2 cellular contexts compared by ENCODE assay signal in the genomic region with DNA sequence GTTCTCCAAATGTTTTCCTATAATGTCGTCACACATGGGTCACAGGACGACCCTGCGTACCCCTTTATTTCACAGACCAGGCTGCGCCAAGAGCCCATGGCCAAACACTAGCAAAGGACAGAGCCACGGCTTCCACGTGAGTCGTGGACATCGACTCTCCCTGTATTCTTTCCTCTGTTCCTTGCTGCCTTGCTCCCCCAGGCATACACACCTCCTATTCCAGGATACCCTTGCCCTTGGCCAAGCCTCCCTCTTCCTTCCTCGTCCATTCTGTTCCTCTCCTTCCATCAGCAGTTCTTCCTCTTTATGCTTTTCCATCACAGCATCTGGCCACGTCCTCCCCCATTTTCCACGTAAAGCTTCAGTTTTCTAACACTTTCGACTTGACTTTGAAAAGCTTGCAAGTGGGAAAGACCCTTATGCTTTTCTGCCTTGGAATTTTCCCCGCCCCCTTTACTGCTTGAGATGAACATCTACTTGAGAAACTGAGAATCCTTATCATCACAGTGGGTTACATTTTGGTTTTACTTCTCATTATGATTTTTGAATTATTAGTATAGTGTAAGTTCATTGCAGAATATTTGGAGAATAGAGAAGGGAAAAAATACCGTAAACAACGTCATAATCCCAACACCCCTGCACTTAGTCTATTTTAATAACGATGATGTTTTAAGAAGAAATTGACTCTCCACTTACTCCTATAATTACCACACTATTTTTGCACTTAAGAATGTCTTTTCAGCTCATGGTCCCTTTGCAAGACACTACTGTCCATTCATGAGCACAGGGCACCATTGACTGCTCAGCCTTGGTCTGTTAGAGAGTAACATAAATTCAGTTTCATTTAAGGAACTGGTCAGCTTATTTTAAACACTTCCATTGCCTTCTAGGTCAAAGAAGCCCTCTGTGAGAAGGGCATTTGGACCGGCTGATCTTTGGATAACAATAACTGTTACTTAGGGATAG.
TF ChIP-seq lines count a peak whose summit lies in the region.

No MANE protein-coding gene starts in this region.

TF ChIP-seq in GM23338, 12 proteins besides CTCF, POLR2A, EP300 and RAD21 (continues in another document):
- no peak for TF ChIP-seq POLR2AphosphoS5 (IDR thresholded peaks at IDR 0.05; ENCODE audit: low read depth)
- TF ChIP-seq CREB1 (CRISPR knock-in tag; IDR thresholded peaks at IDR 0.05; ENCODE audit: low read depth), result no peak
- TF ChIP-seq, protein P1, sequence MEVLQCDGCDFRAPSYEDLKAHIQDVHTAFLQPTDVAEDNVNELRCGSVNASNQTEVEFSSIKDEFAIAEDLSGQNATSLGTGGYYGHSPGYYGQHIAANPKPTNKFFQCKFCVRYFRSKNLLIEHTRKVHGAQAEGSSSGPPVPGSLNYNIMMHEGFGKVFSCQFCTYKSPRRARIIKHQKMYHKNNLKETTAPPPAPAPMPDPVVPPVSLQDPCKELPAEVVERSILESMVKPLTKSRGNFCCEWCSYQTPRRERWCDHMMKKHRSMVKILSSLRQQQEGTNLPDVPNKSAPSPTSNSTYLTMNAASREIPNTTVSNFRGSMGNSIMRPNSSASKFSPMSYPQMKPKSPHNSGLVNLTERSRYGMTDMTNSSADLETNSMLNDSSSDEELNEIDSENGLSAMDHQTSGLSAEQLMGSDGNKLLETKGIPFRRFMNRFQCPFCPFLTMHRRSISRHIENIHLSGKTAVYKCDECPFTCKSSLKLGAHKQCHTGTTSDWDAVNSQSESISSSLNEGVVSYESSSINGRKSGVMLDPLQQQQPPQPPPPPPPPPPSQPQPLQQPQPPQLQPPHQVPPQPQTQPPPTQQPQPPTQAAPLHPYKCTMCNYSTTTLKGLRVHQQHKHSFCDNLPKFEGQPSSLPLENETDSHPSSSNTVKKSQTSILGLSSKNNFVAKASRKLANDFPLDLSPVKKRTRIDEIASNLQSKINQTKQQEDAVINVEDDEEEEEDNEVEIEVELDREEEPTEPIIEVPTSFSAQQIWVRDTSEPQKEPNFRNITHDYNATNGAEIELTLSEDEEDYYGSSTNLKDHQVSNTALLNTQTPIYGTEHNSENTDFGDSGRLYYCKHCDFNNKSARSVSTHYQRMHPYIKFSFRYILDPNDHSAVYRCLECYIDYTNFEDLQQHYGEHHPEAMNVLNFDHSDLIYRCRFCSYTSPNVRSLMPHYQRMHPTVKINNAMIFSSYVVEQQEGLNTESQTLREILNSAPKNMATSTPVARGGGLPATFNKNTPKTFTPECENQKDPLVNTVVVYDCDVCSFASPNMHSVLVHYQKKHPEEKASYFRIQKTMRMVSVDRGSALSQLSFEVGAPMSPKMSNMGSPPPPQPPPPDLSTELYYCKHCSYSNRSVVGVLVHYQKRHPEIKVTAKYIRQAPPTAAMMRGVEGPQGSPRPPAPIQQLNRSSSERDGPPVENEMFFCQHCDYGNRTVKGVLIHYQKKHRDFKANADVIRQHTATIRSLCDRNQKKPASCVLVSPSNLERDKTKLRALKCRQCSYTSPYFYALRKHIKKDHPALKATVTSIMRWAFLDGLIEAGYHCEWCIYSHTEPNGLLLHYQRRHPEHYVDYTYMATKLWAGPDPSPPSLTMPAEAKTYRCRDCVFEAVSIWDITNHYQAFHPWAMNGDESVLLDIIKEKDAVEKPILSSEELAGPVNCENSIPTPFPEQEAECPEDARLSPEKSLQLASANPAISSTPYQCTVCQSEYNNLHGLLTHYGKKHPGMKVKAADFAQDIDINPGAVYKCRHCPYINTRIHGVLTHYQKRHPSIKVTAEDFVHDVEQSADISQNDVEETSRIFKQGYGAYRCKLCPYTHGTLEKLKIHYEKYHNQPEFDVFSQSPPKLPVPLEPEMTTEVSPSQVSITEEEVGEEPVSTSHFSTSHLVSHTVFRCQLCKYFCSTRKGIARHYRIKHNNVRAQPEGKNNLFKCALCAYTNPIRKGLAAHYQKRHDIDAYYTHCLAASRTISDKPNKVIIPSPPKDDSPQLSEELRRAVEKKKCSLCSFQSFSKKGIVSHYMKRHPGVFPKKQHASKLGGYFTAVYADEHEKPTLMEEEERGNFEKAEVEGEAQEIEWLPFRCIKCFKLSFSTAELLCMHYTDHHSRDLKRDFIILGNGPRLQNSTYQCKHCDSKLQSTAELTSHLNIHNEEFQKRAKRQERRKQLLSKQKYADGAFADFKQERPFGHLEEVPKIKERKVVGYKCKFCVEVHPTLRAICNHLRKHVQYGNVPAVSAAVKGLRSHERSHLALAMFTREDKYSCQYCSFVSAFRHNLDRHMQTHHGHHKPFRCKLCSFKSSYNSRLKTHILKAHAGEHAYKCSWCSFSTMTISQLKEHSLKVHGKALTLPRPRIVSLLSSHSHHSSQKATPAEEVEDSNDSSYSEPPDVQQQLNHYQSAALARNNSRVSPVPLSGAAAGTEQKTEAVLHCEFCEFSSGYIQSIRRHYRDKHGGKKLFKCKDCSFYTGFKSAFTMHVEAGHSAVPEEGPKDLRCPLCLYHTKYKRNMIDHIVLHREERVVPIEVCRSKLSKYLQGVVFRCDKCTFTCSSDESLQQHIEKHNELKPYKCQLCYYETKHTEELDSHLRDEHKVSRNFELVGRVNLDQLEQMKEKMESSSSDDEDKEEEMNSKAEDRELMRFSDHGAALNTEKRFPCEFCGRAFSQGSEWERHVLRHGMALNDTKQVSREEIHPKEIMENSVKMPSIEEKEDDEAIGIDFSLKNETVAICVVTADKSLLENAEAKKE (CRISPR knock-in tag; IDR thresholded peaks at IDR 0.05), result no peak
- no peak for TF ChIP-seq JUNB (IDR thresholded peaks at IDR 0.05; ENCODE audit: unreplicated experiment)
- TF ChIP-seq ZNF331 (CRISPR knock-in tag; IDR thresholded peaks at IDR 0.05; ENCODE audit: low read depth), result no peak
- no peak for TF ChIP-seq ZNF114 (CRISPR knock-in tag; IDR thresholded peaks at IDR 0.05)
- TF ChIP-seq NANOG (IDR thresholded peaks at IDR 0.05; ENCODE audit: borderline replicate concordance), result no peak
- no peak for TF ChIP-seq EZH2 (IDR thresholded peaks at IDR 0.05; ENCODE audit: low read depth, unreplicated experiment)
- TF ChIP-seq, protein P2, sequence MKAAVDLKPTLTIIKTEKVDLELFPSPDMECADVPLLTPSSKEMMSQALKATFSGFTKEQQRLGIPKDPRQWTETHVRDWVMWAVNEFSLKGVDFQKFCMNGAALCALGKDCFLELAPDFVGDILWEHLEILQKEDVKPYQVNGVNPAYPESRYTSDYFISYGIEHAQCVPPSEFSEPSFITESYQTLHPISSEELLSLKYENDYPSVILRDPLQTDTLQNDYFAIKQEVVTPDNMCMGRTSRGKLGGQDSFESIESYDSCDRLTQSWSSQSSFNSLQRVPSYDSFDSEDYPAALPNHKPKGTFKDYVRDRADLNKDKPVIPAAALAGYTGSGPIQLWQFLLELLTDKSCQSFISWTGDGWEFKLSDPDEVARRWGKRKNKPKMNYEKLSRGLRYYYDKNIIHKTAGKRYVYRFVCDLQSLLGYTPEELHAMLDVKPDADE (IDR thresholded peaks at IDR 0.05), result no peak

TF ChIP-seq in GM12878, 131 proteins besides CTCF, POLR2A, EP300 and RAD21 (continues in another document):
- 0 out of 2 replicates have a peak, but pooled peaks have one; percentile 13 for TF ChIP-seq YBX1 (IDR thresholded peaks at IDR 0.05)
- 0 out of 2 replicates have a peak, but pooled peaks have one; percentile 51 for TF ChIP-seq GATAD2B (conservative IDR thresholded peaks at IDR 0.05; ENCODE audit: low read depth)
- TF ChIP-seq JUND (IDR thresholded peaks at IDR 0.05; ENCODE audit: low read depth, low read length), result no peak
- TF ChIP-seq SRF (IDR thresholded peaks at IDR 0.05; ENCODE audit: low read depth in 2 of 2, low read length in 2 of 2), result no peak
- TF ChIP-seq NFXL1 (IDR thresholded peaks at IDR 0.05; ENCODE audit: borderline replicate concordance), result no peak
- TF ChIP-seq, protein P3, sequence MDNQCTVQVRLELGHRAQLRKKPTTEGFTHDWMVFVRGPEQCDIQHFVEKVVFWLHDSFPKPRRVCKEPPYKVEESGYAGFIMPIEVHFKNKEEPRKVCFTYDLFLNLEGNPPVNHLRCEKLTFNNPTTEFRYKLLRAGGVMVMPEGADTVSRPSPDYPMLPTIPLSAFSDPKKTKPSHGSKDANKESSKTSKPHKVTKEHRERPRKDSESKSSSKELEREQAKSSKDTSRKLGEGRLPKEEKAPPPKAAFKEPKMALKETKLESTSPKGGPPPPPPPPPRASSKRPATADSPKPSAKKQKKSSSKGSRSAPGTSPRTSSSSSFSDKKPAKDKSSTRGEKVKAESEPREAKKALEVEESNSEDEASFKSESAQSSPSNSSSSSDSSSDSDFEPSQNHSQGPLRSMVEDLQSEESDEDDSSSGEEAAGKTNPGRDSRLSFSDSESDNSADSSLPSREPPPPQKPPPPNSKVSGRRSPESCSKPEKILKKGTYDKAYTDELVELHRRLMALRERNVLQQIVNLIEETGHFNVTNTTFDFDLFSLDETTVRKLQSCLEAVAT (IDR thresholded peaks at IDR 0.05), result peak; percentile 98
- TF ChIP-seq, protein P4, sequence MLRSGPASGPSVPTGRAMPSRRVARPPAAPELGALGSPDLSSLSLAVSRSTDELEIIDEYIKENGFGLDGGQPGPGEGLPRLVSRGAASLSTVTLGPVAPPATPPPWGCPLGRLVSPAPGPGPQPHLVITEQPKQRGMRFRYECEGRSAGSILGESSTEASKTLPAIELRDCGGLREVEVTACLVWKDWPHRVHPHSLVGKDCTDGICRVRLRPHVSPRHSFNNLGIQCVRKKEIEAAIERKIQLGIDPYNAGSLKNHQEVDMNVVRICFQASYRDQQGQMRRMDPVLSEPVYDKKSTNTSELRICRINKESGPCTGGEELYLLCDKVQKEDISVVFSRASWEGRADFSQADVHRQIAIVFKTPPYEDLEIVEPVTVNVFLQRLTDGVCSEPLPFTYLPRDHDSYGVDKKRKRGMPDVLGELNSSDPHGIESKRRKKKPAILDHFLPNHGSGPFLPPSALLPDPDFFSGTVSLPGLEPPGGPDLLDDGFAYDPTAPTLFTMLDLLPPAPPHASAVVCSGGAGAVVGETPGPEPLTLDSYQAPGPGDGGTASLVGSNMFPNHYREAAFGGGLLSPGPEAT (IDR thresholded peaks at IDR 0.05; ENCODE audit: low read depth), result peak; percentile 82
- peak; percentile 84 for TF ChIP-seq IKZF1 (conservative IDR thresholded peaks at IDR 0.05)
- TF ChIP-seq NBN (IDR thresholded peaks at IDR 0.05), result peak; percentile 43
- peak; percentile 41 for TF ChIP-seq JUNB (IDR thresholded peaks at IDR 0.05)
- TF ChIP-seq, protein P5, sequence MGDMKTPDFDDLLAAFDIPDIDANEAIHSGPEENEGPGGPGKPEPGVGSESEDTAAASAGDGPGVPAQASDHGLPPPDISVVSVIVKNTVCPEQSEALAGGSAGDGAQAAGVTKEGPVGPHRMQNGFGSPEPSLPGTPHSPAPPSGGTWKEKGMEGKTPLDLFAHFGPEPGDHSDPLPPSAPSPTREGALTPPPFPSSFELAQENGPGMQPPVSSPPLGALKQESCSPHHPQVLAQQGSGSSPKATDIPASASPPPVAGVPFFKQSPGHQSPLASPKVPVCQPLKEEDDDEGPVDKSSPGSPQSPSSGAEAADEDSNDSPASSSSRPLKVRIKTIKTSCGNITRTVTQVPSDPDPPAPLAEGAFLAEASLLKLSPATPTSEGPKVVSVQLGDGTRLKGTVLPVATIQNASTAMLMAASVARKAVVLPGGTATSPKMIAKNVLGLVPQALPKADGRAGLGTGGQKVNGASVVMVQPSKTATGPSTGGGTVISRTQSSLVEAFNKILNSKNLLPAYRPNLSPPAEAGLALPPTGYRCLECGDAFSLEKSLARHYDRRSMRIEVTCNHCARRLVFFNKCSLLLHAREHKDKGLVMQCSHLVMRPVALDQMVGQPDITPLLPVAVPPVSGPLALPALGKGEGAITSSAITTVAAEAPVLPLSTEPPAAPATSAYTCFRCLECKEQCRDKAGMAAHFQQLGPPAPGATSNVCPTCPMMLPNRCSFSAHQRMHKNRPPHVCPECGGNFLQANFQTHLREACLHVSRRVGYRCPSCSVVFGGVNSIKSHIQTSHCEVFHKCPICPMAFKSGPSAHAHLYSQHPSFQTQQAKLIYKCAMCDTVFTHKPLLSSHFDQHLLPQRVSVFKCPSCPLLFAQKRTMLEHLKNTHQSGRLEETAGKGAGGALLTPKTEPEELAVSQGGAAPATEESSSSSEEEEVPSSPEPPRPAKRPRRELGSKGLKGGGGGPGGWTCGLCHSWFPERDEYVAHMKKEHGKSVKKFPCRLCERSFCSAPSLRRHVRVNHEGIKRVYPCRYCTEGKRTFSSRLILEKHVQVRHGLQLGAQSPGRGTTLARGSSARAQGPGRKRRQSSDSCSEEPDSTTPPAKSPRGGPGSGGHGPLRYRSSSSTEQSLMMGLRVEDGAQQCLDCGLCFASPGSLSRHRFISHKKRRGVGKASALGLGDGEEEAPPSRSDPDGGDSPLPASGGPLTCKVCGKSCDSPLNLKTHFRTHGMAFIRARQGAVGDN (IDR thresholded peaks at IDR 0.05), result peak; percentile 32; the same call in 1 of the 2 replicates
- no peak for TF ChIP-seq PML (IDR thresholded peaks at IDR 0.05; ENCODE audit: low read length)
- TF ChIP-seq ZNF217 (IDR thresholded peaks at IDR 0.05), result 0 out of 2 replicates have a peak, but pooled peaks have one; percentile 36
- 0 out of 2 replicates have a peak, but pooled peaks have one; percentile 11 for TF ChIP-seq ZNF24 (IDR thresholded peaks at IDR 0.05)
- TF ChIP-seq NFIC (IDR thresholded peaks at IDR 0.05; ENCODE audit: low read depth, low read length), result peak; percentile 61; the same call in 1 of the 2 replicates
- no peak for TF ChIP-seq TCF12 (IDR thresholded peaks at IDR 0.05; ENCODE audit: low read depth, low read length)
- peak; percentile 26; the same call in 1 of the 2 replicates for TF ChIP-seq RAD51 (IDR thresholded peaks at IDR 0.05)
- TF ChIP-seq PAX5 (IDR thresholded peaks at IDR 0.05; ENCODE audit: borderline replicate concordance, low read depth, low read length), result no peak
- TF ChIP-seq ZBED1 (IDR thresholded peaks at IDR 0.05; ENCODE audit: borderline replicate concordance), result 0 out of 2 replicates have a peak, but pooled peaks have one; percentile 54
- TF ChIP-seq, protein P6, sequence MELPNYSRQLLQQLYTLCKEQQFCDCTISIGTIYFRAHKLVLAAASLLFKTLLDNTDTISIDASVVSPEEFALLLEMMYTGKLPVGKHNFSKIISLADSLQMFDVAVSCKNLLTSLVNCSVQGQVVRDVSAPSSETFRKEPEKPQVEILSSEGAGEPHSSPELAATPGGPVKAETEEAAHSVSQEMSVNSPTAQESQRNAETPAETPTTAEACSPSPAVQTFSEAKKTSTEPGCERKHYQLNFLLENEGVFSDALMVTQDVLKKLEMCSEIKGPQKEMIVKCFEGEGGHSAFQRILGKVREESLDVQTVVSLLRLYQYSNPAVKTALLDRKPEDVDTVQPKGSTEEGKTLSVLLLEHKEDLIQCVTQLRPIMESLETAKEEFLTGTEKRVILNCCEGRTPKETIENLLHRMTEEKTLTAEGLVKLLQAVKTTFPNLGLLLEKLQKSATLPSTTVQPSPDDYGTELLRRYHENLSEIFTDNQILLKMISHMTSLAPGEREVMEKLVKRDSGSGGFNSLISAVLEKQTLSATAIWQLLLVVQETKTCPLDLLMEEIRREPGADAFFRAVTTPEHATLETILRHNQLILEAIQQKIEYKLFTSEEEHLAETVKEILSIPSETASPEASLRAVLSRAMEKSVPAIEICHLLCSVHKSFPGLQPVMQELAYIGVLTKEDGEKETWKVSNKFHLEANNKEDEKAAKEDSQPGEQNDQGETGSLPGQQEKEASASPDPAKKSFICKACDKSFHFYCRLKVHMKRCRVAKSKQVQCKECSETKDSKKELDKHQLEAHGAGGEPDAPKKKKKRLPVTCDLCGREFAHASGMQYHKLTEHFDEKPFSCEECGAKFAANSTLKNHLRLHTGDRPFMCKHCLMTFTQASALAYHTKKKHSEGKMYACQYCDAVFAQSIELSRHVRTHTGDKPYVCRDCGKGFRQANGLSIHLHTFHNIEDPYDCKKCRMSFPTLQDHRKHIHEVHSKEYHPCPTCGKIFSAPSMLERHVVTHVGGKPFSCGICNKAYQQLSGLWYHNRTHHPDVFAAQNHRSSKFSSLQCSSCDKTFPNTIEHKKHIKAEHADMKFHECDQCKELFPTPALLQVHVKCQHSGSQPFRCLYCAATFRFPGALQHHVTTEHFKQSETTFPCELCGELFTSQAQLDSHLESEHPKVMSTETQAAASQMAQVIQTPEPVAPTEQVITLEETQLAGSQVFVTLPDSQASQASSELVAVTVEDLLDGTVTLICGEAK (IDR thresholded peaks at IDR 0.05; ENCODE audit: borderline replicate concordance), result peak; percentile 19; the same call in 1 of the 2 replicates
- peak; percentile 21; the same call in 1 of the 2 replicates for TF ChIP-seq SPI1 (IDR thresholded peaks at IDR 0.05; ENCODE audit: borderline replicate concordance, insufficient read depth, low read depth, low read length)
